Comparison of ENCODE assay signal across 8 cellular contexts in the genomic region with DNA sequence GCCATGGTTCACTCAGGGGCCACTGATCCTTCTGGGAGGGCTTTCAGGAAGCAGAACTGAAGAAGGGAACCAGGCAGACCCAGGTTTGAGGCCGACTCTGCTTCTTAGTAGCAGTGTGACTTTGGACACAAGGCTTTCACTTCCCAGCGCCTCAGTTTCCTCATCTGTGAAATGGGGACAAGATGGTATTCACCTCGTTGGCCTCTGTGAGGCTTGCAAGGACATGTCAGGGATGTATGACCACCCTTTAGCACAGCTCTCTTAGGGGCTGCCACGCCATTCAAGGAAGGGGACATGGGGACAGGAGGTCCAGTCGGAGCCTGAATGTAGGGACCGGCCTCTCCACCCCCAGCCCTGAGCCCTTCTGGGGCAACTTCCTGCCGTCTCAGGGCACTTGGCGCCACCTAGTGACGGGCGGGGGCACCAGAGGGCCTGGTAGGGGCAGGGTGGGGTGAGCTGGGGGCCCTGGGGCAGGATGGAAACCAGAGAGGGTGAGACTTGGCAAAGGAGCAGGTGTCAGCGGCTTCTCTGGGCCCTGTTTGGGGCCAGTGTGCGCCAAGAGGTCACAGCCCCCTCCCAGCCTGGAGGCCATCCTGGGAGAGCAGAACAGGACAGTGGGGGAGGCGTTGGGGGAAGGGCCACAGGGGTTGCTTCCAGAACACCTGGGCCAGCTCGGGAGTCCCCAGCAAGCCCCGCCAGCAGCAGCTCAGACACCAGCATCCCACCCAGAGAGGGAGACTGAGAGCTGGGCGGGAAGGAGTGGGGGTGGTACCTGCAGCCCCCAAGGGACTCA.
DNase-seq lines count a peak whose midpoint lies in the region; ATAC-seq lines count a peak whose summit lies in the region.

No MANE protein-coding gene starts in this region.

- no peak overlapping the region for H3K27ac Mint-ChIP-seq in activated naive CD4-positive, alpha-beta T cell treated with anti-CD3 and anti-CD28 coated beads for 36 hours
- no peak overlapping the region for H3K27ac Mint-ChIP-seq in immature natural killer cell

- peaks cover 5% of the 10 kb centered on the region for H3K4me1 Mint-ChIP-seq in activated naive CD4-positive, alpha-beta T cell treated with anti-CD3 and anti-CD28 coated beads for 36 hours (ENCODE audit: low read depth)
- H3K4me1 Mint-ChIP-seq in immature natural killer cell, result peaks cover 31 to 36% of the 10 kb centered on the region in 2 donors

- no peak overlapping the region for H3K4me3 Mint-ChIP-seq in activated naive CD4-positive, alpha-beta T cell treated with anti-CD3 and anti-CD28 coated beads for 36 hours
- H3K4me3 Mint-ChIP-seq in immature natural killer cell, result no peak overlapping the region

- H3K9me3 Mint-ChIP-seq in activated naive CD4-positive, alpha-beta T cell treated with anti-CD3 and anti-CD28 coated beads for 36 hours, result no peaks in the 10 kb centered on the region
- H3K9me3 Mint-ChIP-seq in immature natural killer cell, result no peaks in the 10 kb centered on the region

- peak; percentile 7 for DNase-seq in Ammon's horn (ENCODE audit: low spot score)
- peak; percentile 47 for DNase-seq in H4 (ENCODE audit: low spot score)
- peak; percentile 61 for DNase-seq in SK-N-DZ (ENCODE audit: low spot score)
- peak; percentile 80 for DNase-seq in activated naive CD4-positive, alpha-beta T cell treated with anti-CD3 and anti-CD28 coated beads for 36 hours
- DNase-seq in immature natural killer cell, result peak; percentile 70 to 82 (median 76)
- peak; percentile 27 for DNase-seq in stimulated activated CD8-positive, alpha-beta memory T cell treated with anti-CD3 and anti-CD28 coated beads, Interleukin-12 subunit alpha, Interleukin-12 subunit beta, amount 100 ng/mL, for 24 hours (ENCODE audit: extremely low read depth)

- H3K36me3 Mint-ChIP-seq in activated naive CD4-positive, alpha-beta T cell treated with anti-CD3 and anti-CD28 coated beads for 36 hours (ENCODE audit: low read depth), result no peaks in the 10 kb centered on the region
- no peaks in the 10 kb centered on the region for H3K36me3 Mint-ChIP-seq in immature natural killer cell

- CTCF ChIA-PET in activated naive CD4-positive, alpha-beta T cell treated with anti-CD3 and anti-CD28 coated beads for 36 hours (lab: Charles Lee), result interaction anchor here (0.5 to 1.8 kb wide), 14 partner anchors 13 to 814 kb away, joined by 3 to 6 read pairs (median 3); no protein-coding TSS in a partner anchor

- no peak for ATAC-seq in HG03196 (IDR thresholded peaks at IDR 0.05; ENCODE audit: unreplicated experiment)
- ATAC-seq in HG03095 (IDR thresholded peaks at IDR 0.05; ENCODE audit: unreplicated experiment), result no peak

- H3K27me3 Mint-ChIP-seq in activated naive CD4-positive, alpha-beta T cell treated with anti-CD3 and anti-CD28 coated beads for 36 hours (ENCODE audit: low read depth), result no peaks in the 10 kb centered on the region
- peaks cover 0 to 4% (median 3%) of the 10 kb centered on the region in 3 donors for H3K27me3 Mint-ChIP-seq in immature natural killer cell (ENCODE audit: low read depth in 3 of 3)

- intact Hi-C loops in activated naive CD4-positive, alpha-beta T cell treated with anti-CD3 and anti-CD28 coated beads for 36 hours (cut with micrococcal nuclease), result no loop called here

Comparison
In these comparisons a context has a peak if more than half of its experiments do, and no peak if none do; other contexts are left out.
1. DNase-seq: peak in every context shown above with its lines; median percentile 80 in activated naive CD4-positive, alpha-beta T cell treated with anti-CD3 and anti-CD28 coated beads for 36 hours; 76 in immature natural killer cell; 61 in SK-N-DZ; 47 in H4; 27 in stimulated activated CD8-positive, alpha-beta memory T cell treated with anti-CD3 and anti-CD28 coated beads, Interleukin-12 subunit alpha, Interleukin-12 subunit beta, amount 100 ng/mL, for 24 hours; 7 in Ammon's horn.